Comparison of ENCODE assay signal across 23 cellular contexts in genomic region chr12:27210187-27210586, GRCh38. TPM values are rescaled to one million over a fixed set of nuclear protein-coding genes. Genes with fewer than 3 reads are reported as not detected.
DNase-seq lines count a peak whose midpoint lies in the region; ATAC-seq, FAIRE-seq and TF ChIP-seq lines count a peak whose summit lies in the region.
"Had no signal": no experiment of that assay in that cellular context is flagged by ENCODE, and none has a peak within 500 bp of the region (broad histone marks: within the 10 kb centered on the region; RNA-seq: fewer than 3 reads in every experiment).

No MANE protein-coding gene starts in this region.

- TF ChIP-seq POLR2A in A549 (IDR thresholded peaks at IDR 0.05; ENCODE audit: low read length) (no peak), GM12878 (IDR thresholded peaks at IDR 0.05; ENCODE audit: low read depth, low read length) (no peak)

- DNase-seq in A549 (ENCODE audit: low read depth in 1 of 2, low spot score in 1 of 2) (no peak), GM12878 (ENCODE audit: low read depth, low spot score) (no peak), HFFc6 (no peak), NCI-H69 (lab: John Stamatoyannopoulos, UW) (no peak)
- DNase-seq in activated naive CD4-positive, alpha-beta T cell treated with anti-CD3 and anti-CD28 coated beads for 36 hours: no peak
- DNase-seq: ACHN; BE2C; C1 segment of cervical spinal cord; CD4-positive, alpha-beta memory T cell; CD4-positive, CD25-positive, alpha-beta regulatory T cell; CD8-positive, alpha-beta memory T cell; COR-L47; DMS 273 treated with DMSO at 0.1 percent for 48 hours; DMS153; DMS53; DMS79; DND-41; EL; GDM1 had no signal

- ATAC-seq in A549: no peak
- no peak for ATAC-seq in GM12878

- TF ChIP-seq EP300 in A549 (IDR thresholded peaks at IDR 0.05) (no peak), GM12878 (IDR thresholded peaks at IDR 0.05; ENCODE audit: borderline replicate concordance in 1 of 2, control insufficient read depth in 1 of 2, low read depth in 2 of 2, low read length in 2 of 2) (no peak)

- H3K9ac ChIP-seq in GM12878 (ENCODE audit: control insufficient read depth, insufficient read depth, low read length): no peak overlapping the region
- H3K9ac ChIP-seq: BLaER1 had no signal

- SMC1A ChIA-PET in GM12878 (lab: Charles Lee; ENCODE audit: uncharacterized antibody, unreplicated experiment): interaction anchor here (0.9 to 12.5 kb wide), 11 partner anchors 9 to 98 kb away, joined by 3 to 145 read pairs (median 24); partner anchors contain the start of gene STK38L

- POLR2A ChIA-PET in A549 (lab: Yijun Ruan, JAX): no interaction called here
- POLR2A ChIA-PET in HEK293 (lab: Yijun Ruan, JAX): no interaction called here
- POLR2A ChIA-PET in GM12878 (lab: Charles Lee): interaction anchor here (4.3 to 5.1 kb wide), 2 partner anchors 10 to 35 kb away, joined by 36 to 70 read pairs; partner anchors contain the start of gene STK38L

- WGBS in A549 (ENCODE audit: missing lambda C conversion rate): 67% methylated on average over 2 of the region's 2 CpGs
- 94% methylated on average over 2 of the region's 2 CpGs for WGBS in GM12878 (ENCODE audit: insufficient coverage, insufficient replicate concordance, low lambda C conversion rate, missing lambda C conversion rate)

- H3K36me3 ChIP-seq in HEK293 (ENCODE audit: control insufficient read depth in 2 of 2, insufficient read depth in 1 of 2, low read length in 2 of 2): no peaks in the 10 kb centered on the region
- H3K36me3 ChIP-seq in GM12878 (ENCODE audit: control insufficient read depth in 2 of 2, insufficient read depth in 2 of 2, low read length in 1 of 2): no peaks in the 10 kb centered on the region; a peak in 2 of 4 replicates
- H3K36me3 ChIP-seq: BE2C, BLaER1 had no signal

- H3K9me3 Mint-ChIP-seq in activated naive CD4-positive, alpha-beta T cell treated with anti-CD3 and anti-CD28 coated beads for 36 hours: peaks cover 2% of the 10 kb centered on the region
- H3K9me3 Mint-ChIP-seq in HFFc6: no peaks in the 10 kb centered on the region

- TF ChIP-seq RAD21 in A549 (conservative IDR thresholded peaks at IDR 0.05 in 1 of 2, IDR thresholded peaks at IDR 0.05 in 1 of 2) (no peak), GM12878 (IDR thresholded peaks at IDR 0.05; ENCODE audit: insufficient read depth, low read depth, low read length) (no peak)

- TF ChIP-seq CTCF in A549 (IDR thresholded peaks at IDR 0.05): no peak
- TF ChIP-seq CTCF in HEK293 (tag by site-specific recombination; IDR thresholded peaks at IDR 0.05): no peak
- TF ChIP-seq CTCF in GM12878 (IDR thresholded peaks at IDR 0.05 in 2 of 3, conservative IDR thresholded peaks at IDR 0.05 in 1 of 3; ENCODE audit: control insufficient read depth in 2 of 3, extremely low read depth in 1 of 3, insufficient read depth in 1 of 3, low read depth in 3 of 3, low read length in 3 of 3): no peak
- no peak for TF ChIP-seq CTCF in HFFc6 (IDR thresholded peaks at IDR 0.05)

- BruUV-seq in GM12878 (replicated peaks; lab: Mats Ljungman, UMichigan): no TSS peak

- no peak overlapping the region for H3K4me2 ChIP-seq in A549
- H3K4me2 ChIP-seq in GM12878 (ENCODE audit: control insufficient read depth, insufficient read depth): no peak overlapping the region
- H3K4me2 ChIP-seq: BLaER1 had no signal

- H3K4me3 Mint-ChIP-seq in activated naive CD4-positive, alpha-beta T cell treated with anti-CD3 and anti-CD28 coated beads for 36 hours: no peak overlapping the region
- H3K4me3 Mint-ChIP-seq in HFFc6: no peak overlapping the region
- H3K4me3 Mint-ChIP-seq: CD14-positive monocyte; CD4-positive, alpha-beta memory T cell; CD4-positive, CD25-positive, alpha-beta regulatory T cell; CD8-positive, alpha-beta memory T cell had no signal

- H3K27ac ChIP-seq in A549 (no peak overlapping the region), HEK293 (ENCODE audit: extremely low read depth, low read depth, low read length) (no peak overlapping the region), GM12878 (ENCODE audit: control insufficient read depth, insufficient read depth) (no peak overlapping the region)
- H3K27ac ChIP-seq: 22Rv1, BLaER1 had no signal

- peak; percentile 54 for FAIRE-seq in A549 (lab: Jason Lieb, UNC)
- FAIRE-seq in GM12878 (lab: Jason Lieb, UNC): no peak

- RAD21 ChIA-PET in GM12878 (lab: Charles Lee; ENCODE audit: unreplicated experiment): interaction anchor here (1.0 to 4.2 kb wide), 8 partner anchors 11 to 74 kb away, joined by 3 to 79 read pairs (median 26); partner anchors contain the start of gene STK38L

- no peak overlapping the region for H2AFZ ChIP-seq in GM12878 (ENCODE audit: control insufficient read depth, low read depth, low read length)

- intact Hi-C loops in GM12878 (cut with micrococcal nuclease; ENCODE audit: unreplicated experiment): no loop called here
- intact Hi-C loops in activated naive CD4-positive, alpha-beta T cell treated with anti-CD3 and anti-CD28 coated beads for 36 hours (cut with micrococcal nuclease): no loop called here

- CTCF ChIA-PET in A549 (lab: Yijun Ruan, JAX) (no interaction called here), HEK293 (lab: Yijun Ruan, JAX) (interaction anchor here (0.5 kb wide), 1 partner anchor 9 kb away, joined by 5 read pairs; no protein-coding TSS in a partner anchor), GM12878 (lab: Yijun Ruan, JAX) (interaction anchor here (0.6 to 2.8 kb wide), 5 partner anchors 9 to 96 kb away, joined by 3 to 9 read pairs (median 3); no protein-coding TSS in a partner anchor)
- CTCF ChIA-PET in activated naive CD4-positive, alpha-beta T cell treated with anti-CD3 and anti-CD28 coated beads for 36 hours (lab: Charles Lee): no interaction called here

- H3K4me1 Mint-ChIP-seq in activated naive CD4-positive, alpha-beta T cell treated with anti-CD3 and anti-CD28 coated beads for 36 hours (ENCODE audit: low read depth): peaks cover 19% of the 10 kb centered on the region
- H3K4me1 Mint-ChIP-seq in HFFc6 (ENCODE audit: low read depth): no peaks in the 10 kb centered on the region; the same call in 1 of the 2 replicates
- H3K4me1 Mint-ChIP-seq: CD14-positive monocyte; CD8-positive, alpha-beta memory T cell had no signal

- no peak overlapping the region for H3K4me3 ChIP-seq in A549
- no peak overlapping the region for H3K4me3 ChIP-seq in HEK293 (ENCODE audit: low read depth, low read length)
- no peak overlapping the region for H3K4me3 ChIP-seq in GM12878
- H3K4me3 ChIP-seq: BLaER1 had no signal

- H3K27me3 ChIP-seq in GM12878 (replicated peaks in 1 of 2; ENCODE audit: control insufficient read depth in 2 of 2, insufficient read depth in 2 of 2, low read length in 1 of 2): no peaks in the 10 kb centered on the region
- H3K27me3 ChIP-seq: BE2C, BLaER1 had no signal

- H3K4me1 ChIP-seq in A549: no peaks in the 10 kb centered on the region
- no peaks in the 10 kb centered on the region for H3K4me1 ChIP-seq in HEK293 (ENCODE audit: control insufficient read depth, insufficient read depth, low read length)
- H3K4me1 ChIP-seq in GM12878 (ENCODE audit: control insufficient read depth, insufficient read depth, low read length): peaks cover 35% of the 10 kb centered on the region
- H3K4me1 ChIP-seq: BE2C, BLaER1 had no signal

- H4K20me1 ChIP-seq in GM12878 (ENCODE audit: control insufficient read depth, insufficient read depth): no peaks in the 10 kb centered on the region
- H4K20me1 ChIP-seq: BLaER1 had no signal

- peaks cover 2% of the 10 kb centered on the region for H3K36me3 Mint-ChIP-seq in activated naive CD4-positive, alpha-beta T cell treated with anti-CD3 and anti-CD28 coated beads for 36 hours (ENCODE audit: low read depth)
- peaks cover 4% of the 10 kb centered on the region; the same call in 1 of the 2 replicates for H3K36me3 Mint-ChIP-seq in HFFc6 (ENCODE audit: low read depth)
- H3K36me3 Mint-ChIP-seq: CD14-positive monocyte; CD4-positive, alpha-beta memory T cell; CD4-positive, CD25-positive, alpha-beta regulatory T cell had no signal

- H3K9me3 ChIP-seq in A549: peaks cover 2% of the 10 kb centered on the region; the same call in 1 of the 3 replicates
- no peaks in the 10 kb centered on the region for H3K9me3 ChIP-seq in HEK293 (ENCODE audit: control insufficient read depth, insufficient read depth, low read depth, low read length)
- peaks cover 15% of the 10 kb centered on the region for H3K9me3 ChIP-seq in GM12878 (replicated peaks; ENCODE audit: control insufficient read depth, insufficient read depth, low read length)
- H3K9me3 ChIP-seq: BE2C had no signal

- H3K27me3 Mint-ChIP-seq in activated naive CD4-positive, alpha-beta T cell treated with anti-CD3 and anti-CD28 coated beads for 36 hours (ENCODE audit: low read depth): no peaks in the 10 kb centered on the region
- H3K27me3 Mint-ChIP-seq in HFFc6 (ENCODE audit: insufficient read depth): no peaks in the 10 kb centered on the region; the same call in none of the 2 replicates
- H3K27me3 Mint-ChIP-seq: CD4-positive, alpha-beta memory T cell; CD4-positive, CD25-positive, alpha-beta regulatory T cell; CD8-positive, alpha-beta memory T cell had no signal

- in situ Hi-C loops in GM12878 (cut with MboI): no loop called here

- H3K27ac Mint-ChIP-seq in activated naive CD4-positive, alpha-beta T cell treated with anti-CD3 and anti-CD28 coated beads for 36 hours: no peak overlapping the region
- H3K27ac Mint-ChIP-seq in HFFc6: no peak overlapping the region
- H3K27ac Mint-ChIP-seq: CD4-positive, alpha-beta memory T cell; CD4-positive, CD25-positive, alpha-beta regulatory T cell; CD8-positive, alpha-beta memory T cell had no signal

- no peaks in the 10 kb centered on the region for H3K79me2 ChIP-seq in GM12878 (ENCODE audit: control insufficient read depth, insufficient read depth, low read length)

RNA-seq across cellular contexts. Expression of gene STK38L, which starts 33.9 kb away (rescaled TPM):
- polyA plus RNA-seq in A549 (2011; rRNA removed) (24.2 and 32.2 TPM in 2 replicates), A549 (2017; fragmentation: RNase III; extraction: RNeasy Plus Mini Kit Qiagen cat#74134 plus additional on column Dnase treatment) (13.9 to 17.3 TPM (median 16.3 TPM) in 3 replicates), GM12878 (2011; rRNA removed) (121 and 218 TPM in 2 replicates), GM12878 (2014; fragmentation: Illumina TruSeq; extraction: Trizol) (134 and 173 TPM in 2 replicates), GM12878 (2014; fragmentation: Nextera tagmentation; extraction: Ambion mirVana) (10 to 100 TPM; 43.0 to 50.2 TPM), GM12878 (2014; rRNA removed) (76.8 and 90.8 TPM in 2 replicates), GM12878 (2016; fragmentation: Nextera tagmentation; extraction: Ambion mirVana) (100 to 1,000 TPM; 144 to 154 TPM)
- 3.6 and 4.2 TPM in 2 replicates for polyA plus RNA-seq in A549 (2012; cell fraction: cytosol; rRNA removed)
- 1.9 and 3.4 TPM in 2 replicates for polyA plus RNA-seq in A549 (2012; cell fraction: nucleus; rRNA removed)
- 7.5 and 8.0 TPM in 2 replicates for polyA minus RNA-seq in A549 (2011; rRNA and poly(A)+ RNA removed)
- 283 and 300 TPM in 2 replicates for total RNA-seq in GM12878 (2013; cell fraction: nucleolus; rRNA removed)
- total RNA-seq in GM12878 (2014; rRNA removed) (92.7 and 120 TPM in 2 replicates), GM12878 (2014; rRNA removed; fragmentation: Illumina TruSeq; extraction: Trizol) (130 and 131 TPM in 2 replicates), GM12878 (2021) (110 and 131 TPM in 2 replicates)
- polyA plus RNA-seq in GM12878 (2011; ENCODE audit: low read depth): 19.4 TPM
- polyA plus RNA-seq in GM12878 (2011; cell fraction: cytosol; rRNA removed): 24.3 and 29.2 TPM in 2 replicates
- 70.9 and 75.1 TPM in 2 replicates for polyA plus RNA-seq in GM12878 (2011; cell fraction: nucleus; rRNA removed)
- polyA plus RNA-seq in GM12878 (2012): 40.8 and 44.4 TPM in 2 replicates
- 41.8 and 75.6 TPM in 2 replicates for polyA minus RNA-seq in GM12878 (2011; rRNA and poly(A)+ RNA removed)
- polyA minus RNA-seq in GM12878 (2011; cell fraction: cytosol; rRNA and poly(A)+ RNA removed): 35.9 and 43.5 TPM in 2 replicates
- polyA minus RNA-seq in GM12878 (2011; cell fraction: nucleus; rRNA and poly(A)+ RNA removed): 36.5 and 60.8 TPM in 2 replicates
- total RNA-seq in activated naive CD4-positive, alpha-beta T cell treated with anti-CD3 and anti-CD28 coated beads for 36 hours: 10 to 100 TPM; 21.3 to 21.4 TPM
- 10 to 100 TPM in 4 of 6 experiments, 1 to 10 TPM in 2; 8.2 to 12.6 (median 10.9) TPM for total RNA-seq in HFFc6 (2021; fragmentation: NEBNext Ultra II Directional; extraction: Animal tissue kit (Norgen Biotek cat#: 25700))

Comparison
In these comparisons a context has a peak if more than half of its experiments do, and no peak if none do; other contexts are left out.
1. RNA of gene STK38L, which starts 33.9 kb away (total RNA-seq): 92.7 to 300 TPM in GM12878; 21.3 to 21.4 TPM in activated naive CD4-positive, alpha-beta T cell treated with anti-CD3 and anti-CD28 coated beads for 36 hours and 8.2 to 12.6 TPM in HFFc6; every median in the first group is over 4 times any median in the second.
2. CTCF ChIA-PET loops: an anchor here in HEK293 (0.5 kb wide) and GM12878 (0.6 to 2.8 kb wide); none called in A549 and activated naive CD4-positive, alpha-beta T cell treated with anti-CD3 and anti-CD28 coated beads for 36 hours.